12 cellular contexts compared by ENCODE assay signal in genomic region chr1:221711156-221711577, GRCh38. TPM values are rescaled to one million over a fixed set of nuclear protein-coding genes. Genes with fewer than 3 reads are reported as not detected.
A peak's percentile ranks its signal among the peaks of the same experiment; 100 is the strongest.
DNase-seq lines count a peak whose midpoint lies in the region; ATAC-seq and TF ChIP-seq lines count a peak whose summit lies in the region.
"Had no signal": no experiment of that assay in that cellular context is flagged by ENCODE, and none has a peak within 500 bp of the region (broad histone marks: within the 10 kb centered on the region; RNA-seq: fewer than 3 reads in every experiment).

No MANE protein-coding gene starts in this region.

- H3K27ac ChIP-seq in mesenchymal stem cell (ENCODE audit: low read length, poor library complexity, severe bottlenecking) (no peak overlapping the region), vagina (peak overlapping the region; percentile 10)

- H3K23ac ChIP-seq in mesenchymal stem cell (ENCODE audit: low read length in 2 of 2) = no peak overlapping the region

- H3K4ac ChIP-seq in mesenchymal stem cell (ENCODE audit: low read depth in 1 of 2, low read length in 2 of 2) = no peak overlapping the region

- H3K4me1 ChIP-seq in mesenchymal stem cell (ENCODE audit: control insufficient read depth, insufficient read depth, low read depth, low read length) (peaks cover 15% of the 10 kb centered on the region), vagina (peaks cover under 1% of the 10 kb centered on the region)

- no peak overlapping the region for H3K14ac ChIP-seq in mesenchymal stem cell (ENCODE audit: low read length in 2 of 2)

- in situ Hi-C loops in astrocyte of the spinal cord (cut with HindIII; ENCODE audit: low sequenced_read_pairs) = no loop called here

- intact Hi-C loops in vagina (cut with DNase I) = no loop called here

- H3K36me3 ChIP-seq in mesenchymal stem cell (ENCODE audit: control insufficient read depth in 1 of 2, insufficient read depth in 2 of 2, low read depth in 1 of 2, low read length in 2 of 2) (peaks cover 1 to 3% of the 10 kb centered on the region in 2 experiments), vagina (no peaks in the 10 kb centered on the region)
- H3K36me3 ChIP-seq: right atrium auricular region had no signal

- DNase-seq in activated naive CD4-positive, alpha-beta T cell treated with anti-CD3 and anti-CD28 coated beads, Interleukin-2, amount 50 U/mL, for 72 hours (ENCODE audit: low spot score in 2 of 2) = no peak
- no peak for DNase-seq in activated naive CD4-positive, alpha-beta T cell treated with anti-CD3 and anti-CD28 coated beads, Interleukin-2, amount 50 U/mL, for 16 hours
- DNase-seq in astrocyte of the spinal cord (ENCODE audit: low read depth, low spot score) (peak; percentile 34), mesenchymal stem cell (peak; percentile 51), vagina (ENCODE audit: extremely low spot score in 2 of 2) (no peak), NCI-H510A (lab: John Stamatoyannopoulos, UW) (no peak), superior temporal gyrus (ENCODE audit: extremely low spot score) (no peak)
- DNase-seq: NCI-H1694 had no signal

- no peak overlapping the region for H2AK5ac ChIP-seq in mesenchymal stem cell (ENCODE audit: low read length, severe bottlenecking)

- H4K8ac ChIP-seq in mesenchymal stem cell (ENCODE audit: low read length) = no peak overlapping the region

- H3K9me3 Mint-ChIP-seq in activated naive CD4-positive, alpha-beta T cell treated with anti-CD3 and anti-CD28 coated beads, Interleukin-2, amount 50 U/mL, for 72 hours = no peaks in the 10 kb centered on the region

- H2BK12ac ChIP-seq in mesenchymal stem cell (ENCODE audit: low read length in 2 of 2) = no peak overlapping the region

- no peak overlapping the region for H2AFZ ChIP-seq in mesenchymal stem cell (ENCODE audit: low read depth, low read length)
- H2AFZ ChIP-seq: GM23338 had no signal

- no peak overlapping the region for H2BK120ac ChIP-seq in mesenchymal stem cell (ENCODE audit: low read depth, low read length)

- TF ChIP-seq CTCF in astrocyte of the spinal cord (IDR thresholded peaks at IDR 0.05; ENCODE audit: low read depth, low read length) (no peak), vagina (IDR thresholded peaks at IDR 0.05) (no peak)

- H3K18ac ChIP-seq in mesenchymal stem cell (ENCODE audit: low read depth in 1 of 2, low read length in 2 of 2) = no peak overlapping the region

- no CpG with 5 or more reads among the region's 2 CpGs for WGBS in mesenchymal stem cell

- peaks cover under 1 to 29% of the 10 kb centered on the region in 2 donors for H3K36me3 Mint-ChIP-seq in activated naive CD4-positive, alpha-beta T cell treated with anti-CD3 and anti-CD28 coated beads, Interleukin-2, amount 50 U/mL, for 72 hours

- no peak overlapping the region for H3K9ac ChIP-seq in mesenchymal stem cell (ENCODE audit: low read length)
- H3K9ac ChIP-seq: BLaER1 had no signal

- no peak overlapping the region for H2BK5ac ChIP-seq in mesenchymal stem cell (ENCODE audit: low read depth, low read length, poor library complexity, severe bottlenecking)

- ATAC-seq in activated naive CD4-positive, alpha-beta T cell treated with anti-CD3 and anti-CD28 coated beads, Interleukin-2, amount 50 U/mL, for 72 hours = no peak
- no peak for ATAC-seq in HG02623 (IDR thresholded peaks at IDR 0.05; ENCODE audit: unreplicated experiment)
- ATAC-seq: GM23338 had no signal

- no peak overlapping the region for H3K4me2 ChIP-seq in mesenchymal stem cell (ENCODE audit: low read length, poor library complexity, severe bottlenecking)
- H3K4me2 ChIP-seq: GM23338 had no signal

- peaks cover 20% of the 10 kb centered on the region for H3K79me1 ChIP-seq in mesenchymal stem cell (replicated peaks; ENCODE audit: low read length, poor library complexity, severe bottlenecking)

- H4K91ac ChIP-seq in mesenchymal stem cell (ENCODE audit: low read length) = no peak overlapping the region

- no peaks in the 10 kb centered on the region for H3K27me3 ChIP-seq in mesenchymal stem cell (ENCODE audit: control insufficient read depth in 1 of 2, insufficient read depth in 1 of 2, low read length in 2 of 2)
- no peaks in the 10 kb centered on the region for H3K27me3 ChIP-seq in vagina
- H3K27me3 ChIP-seq: BLaER1, right atrium auricular region had no signal

- H3K9me3 ChIP-seq in mesenchymal stem cell (ENCODE audit: control insufficient read depth, low read length) = no peaks in the 10 kb centered on the region
- H3K9me3 ChIP-seq in vagina = no peaks in the 10 kb centered on the region
- H3K9me3 ChIP-seq: right atrium auricular region had no signal

- H2BK15ac ChIP-seq in mesenchymal stem cell (ENCODE audit: low read depth, poor library complexity, severe bottlenecking) = no peak overlapping the region

- TF ChIP-seq POLR2A in vagina (IDR thresholded peaks at IDR 0.05) = no peak

- peak overlapping the region; percentile 39 to 90 for H3K27ac Mint-ChIP-seq in activated naive CD4-positive, alpha-beta T cell treated with anti-CD3 and anti-CD28 coated beads, Interleukin-2, amount 50 U/mL, for 72 hours
- H3K27ac Mint-ChIP-seq: GM23338 had no signal

- no peak overlapping the region for H3K4me3 ChIP-seq in astrocyte of the spinal cord (ENCODE audit: low read depth, low read length)
- no peak overlapping the region for H3K4me3 ChIP-seq in mesenchymal stem cell (ENCODE audit: insufficient read depth in 1 of 2, low read depth in 1 of 2, low read length in 2 of 2)
- H3K4me3 ChIP-seq in vagina = no peak overlapping the region
- H3K4me3 ChIP-seq: BLaER1, GM23338, right atrium auricular region had no signal

RNA-seq across cellular contexts. Expression of gene DUSP10, which starts 30.7 kb away (rescaled TPM):
- 1 to 10 TPM; 7.8 to 9.3 TPM for total RNA-seq in activated naive CD4-positive, alpha-beta T cell treated with anti-CD3 and anti-CD28 coated beads, Interleukin-2, amount 50 U/mL, for 72 hours
- 46.8 TPM for polyA plus RNA-seq in mesenchymal stem cell (2013, experiment 1 of 2)
- polyA plus RNA-seq in mesenchymal stem cell (2013, experiment 2 of 2) = 45.6 TPM
- 4.7 TPM for total RNA-seq in vagina

Comparison
In these comparisons a context has a peak if more than half of its experiments do, and no peak if none do; other contexts are left out.
1. DNase-seq: peak in astrocyte of the spinal cord (single experiment) and mesenchymal stem cell (single experiment); none in activated naive CD4-positive, alpha-beta T cell treated with anti-CD3 and anti-CD28 coated beads, Interleukin-2, amount 50 U/mL, for 72 hours (0 of 2), activated naive CD4-positive, alpha-beta T cell treated with anti-CD3 and anti-CD28 coated beads, Interleukin-2, amount 50 U/mL, for 16 hours (single experiment), vagina (0 of 2), NCI-H510A (single experiment) and superior temporal gyrus (single experiment).